ENCODE assay signal across 8 cellular contexts in the genomic region with DNA sequence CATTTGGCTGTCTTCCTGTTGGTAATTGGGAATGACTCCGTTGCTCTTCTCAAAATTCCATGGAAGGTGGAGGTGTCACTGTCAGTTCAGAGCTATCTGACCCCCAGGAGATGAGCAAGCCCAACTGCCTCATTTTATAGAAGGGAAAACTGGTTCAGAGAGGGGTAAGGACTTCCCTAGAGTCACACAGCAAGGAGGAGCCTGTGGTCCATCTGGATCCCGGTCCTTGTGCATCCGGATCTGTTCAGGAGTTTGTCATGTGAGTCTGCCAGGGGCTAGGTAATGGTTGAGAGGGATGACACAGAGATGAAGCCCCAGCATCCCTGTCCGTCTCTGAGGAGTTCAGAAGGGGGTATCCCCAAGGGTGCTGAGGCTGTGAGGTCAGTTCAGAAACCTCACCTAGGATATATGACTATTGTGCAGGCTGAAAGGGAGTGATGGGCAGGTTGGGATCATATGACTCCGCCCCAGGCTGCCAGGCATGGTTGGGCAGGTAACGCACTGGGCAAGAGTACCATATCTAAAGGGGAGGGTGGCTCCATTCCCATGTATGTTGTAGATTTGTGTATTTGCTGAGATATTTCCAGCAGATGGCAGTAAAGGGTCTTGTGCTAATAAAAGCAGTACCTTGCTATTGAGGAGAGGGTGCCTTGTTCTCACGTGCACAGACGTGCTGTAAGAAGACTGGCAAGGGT. TPM values are rescaled to one million over a fixed set of nuclear protein-coding genes. Genes with fewer than 3 reads are reported as not detected.
DNase-seq lines count a peak whose midpoint lies in the region; ATAC-seq, FAIRE-seq and TF ChIP-seq lines count a peak whose summit lies in the region.

No MANE protein-coding gene starts in this region.

- H3K23ac ChIP-seq in mesenchymal stem cell (ENCODE audit: low read length in 2 of 2) = no peak overlapping the region

- no peaks in the 10 kb centered on the region for H3F3A ChIP-seq in OCI-LY1 (ENCODE audit: insufficient read depth, low read length)

- H3K18ac ChIP-seq in mesenchymal stem cell (ENCODE audit: low read depth in 1 of 2, low read length in 2 of 2) = no peak overlapping the region

- no peak overlapping the region for H3K9ac ChIP-seq in OCI-LY1 (ENCODE audit: low read length)
- H3K9ac ChIP-seq in mesenchymal stem cell (ENCODE audit: low read length) = no peak overlapping the region

- no peak overlapping the region for H4K8ac ChIP-seq in mesenchymal stem cell (ENCODE audit: low read length)

- no peak overlapping the region for H3K4me3 ChIP-seq in OCI-LY1 (ENCODE audit: low read depth, low read length, poor library complexity, severe bottlenecking)
- H3K4me3 ChIP-seq in coronary artery = no peak overlapping the region
- H3K4me3 ChIP-seq in mesenchymal stem cell (ENCODE audit: insufficient read depth in 1 of 2, low read depth in 1 of 2, low read length in 2 of 2) = no peak overlapping the region

- H2AFZ ChIP-seq in OCI-LY1 (ENCODE audit: low read length) (no peak overlapping the region), mesenchymal stem cell (ENCODE audit: low read depth, low read length) (no peak overlapping the region)

- H3K27me3 ChIP-seq in OCI-LY1 (ENCODE audit: insufficient read depth, low read length) = no peaks in the 10 kb centered on the region; the same call in 1 of the 2 replicates
- H3K27me3 ChIP-seq in mesenchymal stem cell (ENCODE audit: control insufficient read depth in 1 of 2, insufficient read depth in 1 of 2, low read length in 2 of 2) = peaks cover 0 to 46% of the 10 kb centered on the region in 2 experiments

- H3K9me3 ChIP-seq in OCI-LY1 (ENCODE audit: low read length) (no peaks in the 10 kb centered on the region), mesenchymal stem cell (ENCODE audit: control insufficient read depth, low read length) (no peaks in the 10 kb centered on the region)

- H3K14ac ChIP-seq in mesenchymal stem cell (ENCODE audit: low read length in 2 of 2) = no peak overlapping the region

- no peaks in the 10 kb centered on the region for H4K20me1 ChIP-seq in OCI-LY1 (ENCODE audit: insufficient read depth, low read length)

- no peak overlapping the region for H3K4ac ChIP-seq in mesenchymal stem cell (ENCODE audit: low read depth in 1 of 2, low read length in 2 of 2)

- TF ChIP-seq CTCF in OCI-LY1 (IDR thresholded peaks at IDR 0.05; ENCODE audit: low read length) (peak; percentile 59), coronary artery (IDR thresholded peaks at IDR 0.05) (peak; percentile 40)

- no peak overlapping the region for H2BK120ac ChIP-seq in mesenchymal stem cell (ENCODE audit: low read depth, low read length)

- no peaks in the 10 kb centered on the region for H3K79me2 ChIP-seq in OCI-LY1 (ENCODE audit: insufficient read depth, low read length)

- H3K36me3 ChIP-seq in OCI-LY1 (ENCODE audit: insufficient read depth, low read length) = no peaks in the 10 kb centered on the region
- peaks cover 0 to 3% of the 10 kb centered on the region in 2 experiments for H3K36me3 ChIP-seq in mesenchymal stem cell (ENCODE audit: control insufficient read depth in 1 of 2, insufficient read depth in 2 of 2, low read depth in 1 of 2, low read length in 2 of 2)

- H3K9me2 ChIP-seq in OCI-LY1 (ENCODE audit: low read depth, low read length) = no peaks in the 10 kb centered on the region

- H3K79me1 ChIP-seq in mesenchymal stem cell (replicated peaks; ENCODE audit: low read length, poor library complexity, severe bottlenecking) = no peaks in the 10 kb centered on the region

- H2AK5ac ChIP-seq in mesenchymal stem cell (ENCODE audit: low read length, severe bottlenecking) = no peak overlapping the region

- no peak overlapping the region for H3K4me2 ChIP-seq in OCI-LY1 (ENCODE audit: low read length)
- no peak overlapping the region for H3K4me2 ChIP-seq in mesenchymal stem cell (ENCODE audit: low read length, poor library complexity, severe bottlenecking)

- no peaks in the 10 kb centered on the region for H3K4me1 ChIP-seq in OCI-LY1 (ENCODE audit: insufficient read depth, low read length, severe bottlenecking)
- no peaks in the 10 kb centered on the region for H3K4me1 ChIP-seq in mesenchymal stem cell (ENCODE audit: control insufficient read depth, insufficient read depth, low read depth, low read length)

- WGBS in mesenchymal stem cell = 70% methylated on average over 8 of the region's 8 CpGs

- DNase-seq in DMS 273 (lab: John Stamatoyannopoulos, UW; ENCODE audit: unreplicated experiment) (peak; percentile 85), HTR-8/SVneo (ENCODE audit: insufficient read length, low spot score) (peak; percentile 74), coronary artery (ENCODE audit: low spot score) (no peak), mesenchymal stem cell (peak; percentile 67)

- no peak overlapping the region for H2BK15ac ChIP-seq in mesenchymal stem cell (ENCODE audit: low read depth, poor library complexity, severe bottlenecking)

- ATAC-seq in HG03025 (IDR thresholded peaks at IDR 0.05; ENCODE audit: low FRiP score, unreplicated experiment) (no peak), GM21717 (IDR thresholded peaks at IDR 0.05; ENCODE audit: unreplicated experiment) (no peak), HG02973 (IDR thresholded peaks at IDR 0.05; ENCODE audit: unreplicated experiment) (no peak)

- H2BK12ac ChIP-seq in mesenchymal stem cell (ENCODE audit: low read length in 2 of 2) = no peak overlapping the region

- H3K27ac ChIP-seq in OCI-LY1 (ENCODE audit: low read depth, low read length, poor library complexity, severe bottlenecking) (no peak overlapping the region), coronary artery (no peak overlapping the region), mesenchymal stem cell (ENCODE audit: low read length, poor library complexity, severe bottlenecking) (no peak overlapping the region)

- H2BK5ac ChIP-seq in mesenchymal stem cell (ENCODE audit: low read depth, low read length, poor library complexity, severe bottlenecking) = no peak overlapping the region

- peak; percentile 64 for FAIRE-seq in HTR-8/SVneo (lab: Jason Lieb, UNC)

- no peak overlapping the region for H4K91ac ChIP-seq in mesenchymal stem cell (ENCODE audit: low read length)

RNA-seq across cellular contexts. Expression of a gene that starts 16.0 kb away (rescaled TPM):
- polyA plus RNA-seq in mesenchymal stem cell (2013, experiment 1 of 2) = 2.4 TPM
- 2.1 TPM for polyA plus RNA-seq in mesenchymal stem cell (2013, experiment 2 of 2)
